8 cellular contexts compared by ENCODE assay signal in the genomic region with DNA sequence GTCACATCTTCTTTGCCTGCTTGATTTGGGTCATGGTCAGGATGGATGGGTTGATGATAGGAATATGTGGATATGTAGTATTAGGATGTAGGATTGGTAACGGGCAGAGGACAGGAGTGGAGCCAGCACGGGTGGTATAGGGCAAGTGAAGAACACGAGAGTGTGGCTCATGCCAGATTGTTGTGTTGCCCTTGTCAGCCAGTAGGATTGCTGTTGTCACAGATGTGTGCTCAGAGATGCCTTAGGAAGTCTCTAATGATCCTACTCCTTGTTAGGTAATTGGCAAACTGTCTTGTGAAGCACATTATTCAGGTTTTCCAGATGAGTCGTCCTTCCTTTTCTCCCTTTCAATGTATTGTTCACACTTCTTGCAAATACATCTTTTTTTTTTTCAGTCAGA. TPM values are rescaled to one million over a fixed set of nuclear protein-coding genes. Genes with fewer than 3 reads are reported as not detected.
DNase-seq lines count a peak whose midpoint lies in the region; ATAC-seq and TF ChIP-seq lines count a peak whose summit lies in the region.

No MANE protein-coding gene starts in this region.

- H3K4me1 Mint-ChIP-seq in neural crest cell = peaks cover 9% of the 10 kb centered on the region

- no peak overlapping the region for H3K4me3 Mint-ChIP-seq in neural crest cell

- no peak overlapping the region for H3K27ac ChIP-seq in dorsolateral prefrontal cortex

- H3K27me3 ChIP-seq in dorsolateral prefrontal cortex = no peaks in the 10 kb centered on the region

- no peaks in the 10 kb centered on the region for H3K36me3 Mint-ChIP-seq in neural crest cell (ENCODE audit: low read depth)

- H3K27ac Mint-ChIP-seq in neural crest cell (ENCODE audit: unreplicated experiment) = no peak overlapping the region

- DNase-seq in AML-193 (lab: John Stamatoyannopoulos, UW) (peak; percentile 44 to 58), NCI-H69 (lab: John Stamatoyannopoulos, UW) (peak; percentile 19), dorsolateral prefrontal cortex (no peak), neural crest cell (ENCODE audit: low read depth, low spot score) (no peak), NCI-H2196 (lab: John Stamatoyannopoulos, UW; ENCODE audit: unreplicated experiment) (no peak), NCI-H774 (lab: John Stamatoyannopoulos, UW) (no peak)

- intact Hi-C loops in dorsolateral prefrontal cortex (cut with DNase I) = no loop called here

- ATAC-seq in GM18517 (IDR thresholded peaks at IDR 0.05; ENCODE audit: unreplicated experiment) (peak; percentile 84), HG02884 (IDR thresholded peaks at IDR 0.05; ENCODE audit: unreplicated experiment) (peak; percentile 71)

- H3K4me3 ChIP-seq in dorsolateral prefrontal cortex = no peak overlapping the region

- peak in 31 of 56 donors; percentile 8 to 47 (median 29) for TF ChIP-seq CTCF in dorsolateral prefrontal cortex (IDR thresholded peaks at IDR 0.05 in 54 of 56, conservative IDR thresholded peaks at IDR 0.05 in 2 of 56; ENCODE audit: low read depth in 1 of 56, partially characterized antibody in 56 of 56)
- peak; percentile 52 for TF ChIP-seq CTCF in neural crest cell (conservative IDR thresholded peaks at IDR 0.05)

- peaks cover 4% of the 10 kb centered on the region for H3K27me3 Mint-ChIP-seq in neural crest cell (ENCODE audit: low read depth)

- H3K9me3 Mint-ChIP-seq in neural crest cell = no peaks in the 10 kb centered on the region

RNA-seq across cellular contexts. Expression of a gene that starts 5.5 kb away (rescaled TPM):
- total RNA-seq in dorsolateral prefrontal cortex = 10 to 100 TPM; 12.2 to 33.2 (median 19.8) TPM
- total RNA-seq in neural crest cell = 7.9 and 9.0 TPM in 2 replicates

RNA-seq across cellular contexts. Expression of a gene that starts 27.0 kb away (rescaled TPM):
- total RNA-seq in dorsolateral prefrontal cortex = 10 to 100 TPM in 57 of 120 experiments, 1 to 10 TPM in 63; 6.1 to 16.9 (median 10.0) TPM
- 14.0 and 15.5 TPM in 2 replicates for total RNA-seq in neural crest cell

Comparison
In these comparisons a context has a peak if more than half of its experiments do, and no peak if none do; other contexts are left out.
1. DNase-seq: peak in AML-193 (2 of 2) and NCI-H69 (single experiment); none in dorsolateral prefrontal cortex (0 of 10), neural crest cell (single experiment), NCI-H2196 (single experiment) and NCI-H774 (single experiment).